1 cellular context compared by ENCODE assay signal in genomic region chr17:6512552-6512951, GRCh38.
TF ChIP-seq lines count a peak whose summit lies in the region.

No MANE protein-coding gene starts in this region.

TF ChIP-seq in A549, 52 proteins besides CTCF, POLR2A, EP300 and RAD21 (continued from another document):
- TF ChIP-seq BCL3 (IDR thresholded peaks at IDR 0.05) (no peak), NFE2L2 (conservative IDR thresholded peaks at IDR 0.05; ENCODE audit: low read length) (no peak), ESRRA (IDR thresholded peaks at IDR 0.05; ENCODE audit: borderline replicate concordance, low read length) (no peak), MYC (IDR thresholded peaks at IDR 0.05; ENCODE audit: borderline replicate concordance, low read length) (no peak), CBX8 (IDR thresholded peaks at IDR 0.05) (no peak), RNF2 (IDR thresholded peaks at IDR 0.05; ENCODE audit: borderline replicate concordance, low read depth) (no peak), TFCP2L1 (CRISPR knock-in tag; IDR thresholded peaks at IDR 0.05) (no peak), HOXB13 (CRISPR knock-in tag; IDR thresholded peaks at IDR 0.05; ENCODE audit: low read depth) (no peak)
